ENCODE assay signal across 8 cellular contexts in the genomic region with DNA sequence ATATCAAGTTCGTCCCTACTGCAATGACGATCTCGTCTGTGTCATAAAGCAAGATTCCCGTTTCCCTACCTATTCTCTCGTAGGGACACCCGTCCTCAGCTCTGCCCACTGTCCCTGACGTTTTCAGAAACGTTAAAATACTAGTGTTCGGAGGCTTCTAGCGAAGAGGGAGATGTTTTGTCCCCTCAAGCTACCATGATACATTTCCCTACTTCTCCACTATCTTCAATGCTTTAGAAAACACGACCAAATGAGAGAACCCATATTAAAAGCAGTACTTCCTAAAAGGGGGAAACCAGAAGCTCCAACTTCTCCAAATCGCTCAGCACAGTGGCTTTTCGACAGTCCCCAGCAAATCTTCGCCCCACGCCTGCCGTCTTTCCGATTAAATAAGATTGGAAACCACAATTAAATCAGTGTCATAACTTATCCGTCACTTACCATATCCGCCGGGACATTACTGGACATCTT. TPM values are rescaled to one million over a fixed set of nuclear protein-coding genes. Genes with fewer than 3 reads are reported as not detected.
DNase-seq lines count a peak whose midpoint lies in the region; ATAC-seq and TF ChIP-seq lines count a peak whose summit lies in the region.

No MANE protein-coding gene starts in this region.

- peak overlapping the region; percentile 85 to 97 (median 95) for H3K27ac Mint-ChIP-seq in CD4-positive, alpha-beta memory T cell
- H3K27ac Mint-ChIP-seq in T-cell = peak overlapping the region; percentile 83 to 90

- TF ChIP-seq CTCF in coronary artery (IDR thresholded peaks at IDR 0.05) = no peak
- TF ChIP-seq CTCF in suprapubic skin (IDR thresholded peaks at IDR 0.05) = no peak

- peaks cover 0 to 5% (median 0%) of the 10 kb centered on the region in 8 donors for H3K9me3 Mint-ChIP-seq in CD4-positive, alpha-beta memory T cell
- no peaks in the 10 kb centered on the region for H3K9me3 Mint-ChIP-seq in T-cell

- H3K4me1 Mint-ChIP-seq in CD4-positive, alpha-beta memory T cell = peaks cover 20 to 49% (median 31%) of the 10 kb centered on the region in 4 donors
- H3K4me1 Mint-ChIP-seq in T-cell = peaks cover 35 to 46% (median 40%) of the 10 kb centered on the region in 3 donors

- ATAC-seq in T-cell (replicated peaks in 1 of 4) (no peak), GM19035 (IDR thresholded peaks at IDR 0.05; ENCODE audit: unreplicated experiment) (no peak), HG03280 (IDR thresholded peaks at IDR 0.05; ENCODE audit: unreplicated experiment) (no peak)

- H3K9me3 ChIP-seq in CD4-positive, alpha-beta memory T cell (ENCODE audit: control insufficient read depth in 1 of 2, low read length in 2 of 2) = no peaks in the 10 kb centered on the region
- H3K9me3 ChIP-seq in HUES64 (ENCODE audit: insufficient read depth, low read depth, low read length) = no peaks in the 10 kb centered on the region
- no peaks in the 10 kb centered on the region for H3K9me3 ChIP-seq in suprapubic skin

- peaks cover 0 to 19% of the 10 kb centered on the region in 2 donors for H3K36me3 Mint-ChIP-seq in CD4-positive, alpha-beta memory T cell
- peaks cover 4% of the 10 kb centered on the region for H3K36me3 Mint-ChIP-seq in T-cell

- H3K4me1 ChIP-seq in CD4-positive, alpha-beta memory T cell (ENCODE audit: insufficient read depth, low read length) = peaks cover 40% of the 10 kb centered on the region
- H3K4me1 ChIP-seq in HUES64 (ENCODE audit: insufficient read depth, low read length) = peaks cover 40% of the 10 kb centered on the region
- H3K4me1 ChIP-seq in suprapubic skin = peaks cover 32% of the 10 kb centered on the region

- H3K27me3 Mint-ChIP-seq in CD4-positive, alpha-beta memory T cell = no peaks in the 10 kb centered on the region
- H3K27me3 Mint-ChIP-seq in T-cell = no peaks in the 10 kb centered on the region

- no peaks in the 10 kb centered on the region for H3K36me3 ChIP-seq in CD4-positive, alpha-beta memory T cell (ENCODE audit: insufficient read depth, low read length)
- H3K36me3 ChIP-seq in HUES64 (ENCODE audit: insufficient read depth, low read length) (no peaks in the 10 kb centered on the region), suprapubic skin (no peaks in the 10 kb centered on the region)

- CTCF ChIA-PET in CD4-positive, alpha-beta memory T cell (lab: Charles Lee; ENCODE audit: partially characterized antibody) = interaction anchor here (1.0 to 20.0 kb wide), 12 partner anchors 9 to 297 kb away, joined by 3 to 315 read pairs (median 5); no protein-coding TSS in a partner anchor
- CTCF ChIA-PET in T-cell (lab: Charles Lee) = interaction anchor here in 1 of 2 donors (0.7 to 13.3 kb wide), 6 partner anchors 9 to 459 kb away, joined by 3 to 94 read pairs (median 8); no protein-coding TSS in a partner anchor

- peak overlapping the region; percentile 85 to 93 for H3K4me3 ChIP-seq in CD4-positive, alpha-beta memory T cell (ENCODE audit: low read length in 2 of 2)
- H3K4me3 ChIP-seq in HUES64 (ENCODE audit: low read length) = peak overlapping the region; percentile 96
- H3K4me3 ChIP-seq in coronary artery = peak overlapping the region; percentile 82
- H3K4me3 ChIP-seq in suprapubic skin = peak overlapping the region; percentile 84

- under 1% methylated on average over 20 of the region's 20 CpGs for WGBS in HUES64
- WGBS in suprapubic skin = 0% methylated on average over 20 of the region's 20 CpGs

- POLR2A ChIA-PET in CD4-positive, alpha-beta memory T cell (lab: Charles Lee; ENCODE audit: partially characterized antibody) = interaction anchor here (0.6 to 8.7 kb wide), 21 partner anchors 12 to 768 kb away, joined by 3 to 263 read pairs (median 4); a partner anchor contains a TSS
- POLR2A ChIA-PET in T-cell (lab: Charles Lee) = interaction anchor here in 1 of 2 donors (0.6 to 1.0 kb wide), 3 partner anchors 7 to 263 kb away, joined by 3 read pairs; no protein-coding TSS in a partner anchor

- H3K27me3 ChIP-seq in CD4-positive, alpha-beta memory T cell (ENCODE audit: insufficient read depth, low read length) = no peaks in the 10 kb centered on the region
- H3K27me3 ChIP-seq in HUES64 (ENCODE audit: insufficient read depth, low read length) (no peaks in the 10 kb centered on the region), suprapubic skin (no peaks in the 10 kb centered on the region)

- peak overlapping the region; percentile 77; the same call in 1 of the 2 replicates for H3K9ac ChIP-seq in HUES64 (ENCODE audit: low read depth, low read length)

- peak overlapping the region; percentile 94 for H3K27ac ChIP-seq in CD4-positive, alpha-beta memory T cell (ENCODE audit: low read depth, low read length)
- H3K27ac ChIP-seq in HUES64 (ENCODE audit: low read depth, low read length) (no peak overlapping the region), coronary artery (peak overlapping the region; percentile 94 to 96), suprapubic skin (peak overlapping the region; percentile 98)

- intact Hi-C loops in CD4-positive, alpha-beta memory T cell (cut with micrococcal nuclease) = loop anchor here (1.0 to 10.0 kb wide), 4 partner anchors 73 to 726 kb away; a partner anchor contains a TSS

- no peak for TF ChIP-seq POLR2A in suprapubic skin (IDR thresholded peaks at IDR 0.05)

- peak; percentile 43 to 64 (median 57) for DNase-seq in CD4-positive, alpha-beta memory T cell
- DNase-seq in T-cell (peak in 22 of 34 experiments; percentile 5 to 40 (median 16)), coronary artery (ENCODE audit: low spot score) (no peak), medulla oblongata (ENCODE audit: extremely low spot score) (peak; percentile 79), suprapubic skin (ENCODE audit: low spot score in 2 of 2) (no peak)

- H3K4me3 Mint-ChIP-seq in CD4-positive, alpha-beta memory T cell = peak overlapping the region; percentile 93 to 98 (median 95)
- H3K4me3 Mint-ChIP-seq in T-cell = peak overlapping the region; percentile 93 to 98 (median 97)

- TF ChIP-seq EP300 in suprapubic skin (IDR thresholded peaks at IDR 0.05) = no peak

RNA-seq across cellular contexts. Expression of a gene that starts 1.3 kb away (rescaled TPM):
- 10 to 100 TPM; 45.7 to 47.0 TPM for total RNA-seq in CD4-positive, alpha-beta memory T cell
- 10 to 100 TPM; 46.1 to 47.4 TPM for polyA plus RNA-seq in CD4-positive, alpha-beta memory T cell
- polyA plus RNA-seq in HUES64 (2013, experiment 1 of 2) = 19.0 TPM
- polyA plus RNA-seq in HUES64 (2013, experiment 2 of 2) = 19.6 TPM
- total RNA-seq in T-cell (10 to 100 TPM; 32.7 to 42.1 (median 34.6) TPM), suprapubic skin (10 to 100 TPM; 37.7 to 66.2 (median 48.5) TPM)

Comparison
In these comparisons a context has a peak if more than half of its experiments do, and no peak if none do; other contexts are left out.
1. DNase-seq: peak in CD4-positive, alpha-beta memory T cell (5 of 5), T-cell (22 of 34) and medulla oblongata (single experiment); none in coronary artery (single experiment) and suprapubic skin (0 of 2).
2. Peak in every context shown above with its lines, with median percentiles within 50 percentile points of each other: H3K4me3 ChIP-seq.